ENCODE assay signal across 34 cellular contexts in genomic region chr1:234430691-234431090, GRCh38.
"Had no signal": no experiment of that assay in that cellular context is flagged by ENCODE, and none has a peak within 500 bp of the region (broad histone marks: within the 10 kb centered on the region; RNA-seq: fewer than 3 reads in every experiment).

No MANE protein-coding gene starts in this region.

- H3K4me3 ChIP-seq: MG63 had no signal

- DNase-seq: Karpas-422, Kasumi-1, MG63, MM.1S, MV-4-11, NCI-H1048, NCI-H1092, NCI-H1092 treated with DMSO at 0.1 percent for 48 hours, NCI-H1105, NCI-H1105 treated with DMSO at 0.1 percent for 48 hours, NCI-H1417, NCI-H1417 treated with DMSO at 0.1 percent for 48 hours, NCI-H1436, NCI-H1436 treated with DMSO at 0.1 percent for 48 hours, NCI-H146, NCI-H1694, NCI-H1694 treated with DMSO at 0.1 percent for 48 hours, NCI-H187, NCI-H187 treated with DMSO at 0.1 percent for 48 hours, NCI-H1930, NCI-H2029, NCI-H2029 treated with DMSO at 0.1 percent for 48 hours, NCI-H2081, NCI-H2107, NCI-H2171, NCI-H2171 treated with DMSO at 0.1 percent for 48 hours, NCI-H2227 treated with DMSO at 0.1 percent for 48 hours, NCI-H226, NCI-H345, NCI-H446, NCI-H446 treated with DMSO at 0.1 percent for 48 hours, NCI-H510A, NCI-H510A treated with DMSO at 0.1 percent for 48 hours had no signal

- H3K4me2 ChIP-seq: KMS-11 had no signal

- H3K9ac ChIP-seq: KMS-11 had no signal

- H3K27ac ChIP-seq: KMS-11 had no signal

- H3K9me3 ChIP-seq: MG63 had no signal

- H3K27me3 ChIP-seq: MG63 had no signal
